In the genomic region with DNA sequence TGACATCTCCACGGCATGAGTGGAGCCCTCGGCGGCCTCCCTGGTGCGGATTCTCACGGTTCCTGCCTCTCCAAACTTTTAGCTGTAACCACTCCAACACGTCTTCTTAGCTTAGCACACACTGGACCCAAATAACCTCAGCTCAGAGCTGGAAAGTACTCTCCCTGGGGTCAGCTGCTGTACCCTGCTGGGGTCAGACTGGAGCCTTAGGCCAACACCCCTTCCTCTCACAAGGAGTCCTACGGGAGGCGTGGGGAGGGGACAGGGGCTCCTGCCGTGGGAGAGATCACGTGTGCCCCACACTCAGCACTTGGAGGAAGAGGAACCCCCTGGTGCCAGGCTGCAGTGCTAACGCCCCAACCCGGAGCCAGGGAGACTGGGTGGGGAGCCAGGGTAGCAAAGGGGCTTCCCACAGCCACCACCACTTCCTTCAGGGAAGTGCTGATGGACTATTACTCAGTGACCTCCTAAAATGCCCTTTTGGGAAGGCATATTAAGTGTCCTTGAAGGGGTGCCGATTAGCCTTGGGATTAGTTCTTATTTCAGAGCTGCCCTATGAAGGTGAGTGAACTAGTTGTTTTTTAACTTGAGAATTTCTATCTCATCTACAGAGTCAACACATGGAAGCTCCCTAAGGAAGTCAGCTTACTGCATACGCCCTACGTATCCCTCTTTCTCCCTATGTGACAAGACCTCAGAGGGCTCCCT, we compare ENCODE assay signal across 13 cellular contexts.
DNase-seq lines count a peak whose midpoint lies in the region; FAIRE-seq and TF ChIP-seq lines count a peak whose summit lies in the region.
"Had no signal": no experiment of that assay in that cellular context is flagged by ENCODE, and none has a peak within 500 bp of the region (broad histone marks: within the 10 kb centered on the region; RNA-seq: fewer than 3 reads in every experiment).

No MANE protein-coding gene starts in this region.

- no peak overlapping the region for H3K4me3 Mint-ChIP-seq in activated naive CD4-positive, alpha-beta T cell treated with anti-CD3 and anti-CD28 coated beads, Interleukin-2, amount 10 ng/mL, durations not matched to agents 7 days and 5 days
- H3K4me3 Mint-ChIP-seq: activated CD8-positive, alpha-beta T cell treated with anti-CD3 and anti-CD28 coated beads, Interleukin-2, amount 10 ng/mL, durations not matched to agents 7 days and 5 days; activated naive CD4-positive, alpha-beta T cell treated with anti-CD3 and anti-CD28 coated beads, Interleukin-2, amount 50 U/mL, for 24 hours; T-cell had no signal

- H3K27me3 ChIP-seq in endothelial cell of umbilical vein (ENCODE audit: control insufficient read depth in 2 of 2, insufficient read depth in 2 of 2, low read length in 2 of 2) (no peaks in the 10 kb centered on the region), spleen (replicated peaks in 1 of 7) (no peaks in the 10 kb centered on the region), BE2C (no peaks in the 10 kb centered on the region)

- H3K27me3 Mint-ChIP-seq in activated naive CD4-positive, alpha-beta T cell treated with anti-CD3 and anti-CD28 coated beads, Interleukin-2, amount 10 ng/mL, durations not matched to agents 7 days and 5 days, result no peaks in the 10 kb centered on the region
- H3K27me3 Mint-ChIP-seq: activated naive CD4-positive, alpha-beta T cell treated with anti-CD3 and anti-CD28 coated beads, Interleukin-2, amount 50 U/mL, for 24 hours; T-cell had no signal

- peaks cover 60% of the 10 kb centered on the region for H3K36me3 Mint-ChIP-seq in activated naive CD4-positive, alpha-beta T cell treated with anti-CD3 and anti-CD28 coated beads, Interleukin-2, amount 10 ng/mL, durations not matched to agents 7 days and 5 days

- H3K4me2 ChIP-seq in endothelial cell of umbilical vein (ENCODE audit: insufficient read depth, low read length), result peak overlapping the region; percentile 36

- H3K4me1 Mint-ChIP-seq in activated naive CD4-positive, alpha-beta T cell treated with anti-CD3 and anti-CD28 coated beads, Interleukin-2, amount 10 ng/mL, durations not matched to agents 7 days and 5 days, result peaks cover 48% of the 10 kb centered on the region

- H3K9me1 ChIP-seq in endothelial cell of umbilical vein (replicated peaks; ENCODE audit: control insufficient read depth, extremely low read depth, insufficient read depth, low read length), result no peaks in the 10 kb centered on the region

- H2AFZ ChIP-seq in endothelial cell of umbilical vein (ENCODE audit: low read depth, low read length), result no peak overlapping the region

- dilution Hi-C loops in endothelial cell of umbilical vein (cut with MboI; ENCODE audit: extremely low pct_ligation_motif_present, low sequenced_read_pairs), result no loop called here

- H3K9me3 ChIP-seq in endothelial cell of umbilical vein (replicated peaks; ENCODE audit: control insufficient read depth, insufficient read depth, low read length) (no peaks in the 10 kb centered on the region), spleen (no peaks in the 10 kb centered on the region), BE2C (no peaks in the 10 kb centered on the region)

- H3K36me3 ChIP-seq in endothelial cell of umbilical vein (ENCODE audit: control insufficient read depth in 2 of 2, extremely low read depth in 1 of 2, insufficient read depth in 2 of 2, low read length in 2 of 2) (no peaks in the 10 kb centered on the region), spleen (peaks cover 0 to 92% (median 10%) of the 10 kb centered on the region in 6 donors), BE2C (no peaks in the 10 kb centered on the region)

- FAIRE-seq in HTR-8/SVneo (lab: Jason Lieb, UNC) (peak; percentile 13), endothelial cell of umbilical vein (lab: Jason Lieb, UNC) (no peak)
- FAIRE-seq: G401.6 had no signal

- intact Hi-C loops in endothelial cell of umbilical vein (cut with micrococcal nuclease), result loop anchor here (1.0 kb wide), 2 partner anchors 13 to 36 kb away; no protein-coding TSS in a partner anchor
- intact Hi-C loops in spleen (cut with DNase I; ENCODE audit: low total_unique reads), result loop anchor here (10.0 kb wide), 1 partner anchor 56 kb away; no protein-coding TSS in a partner anchor

- no peaks in the 10 kb centered on the region for H3K79me2 ChIP-seq in endothelial cell of umbilical vein (ENCODE audit: control insufficient read depth, insufficient read depth, low read length)

- no peak overlapping the region for H3K4me3 ChIP-seq in endothelial cell of umbilical vein (replicated peaks in 1 of 3; ENCODE audit: insufficient read depth in 1 of 3, low read depth in 1 of 3, low read length in 3 of 3)
- no peak overlapping the region for H3K4me3 ChIP-seq in spleen
- no peak overlapping the region for H3K4me3 ChIP-seq in BE2C (ENCODE audit: low read depth, low read length)

- H3K9me3 Mint-ChIP-seq in activated naive CD4-positive, alpha-beta T cell treated with anti-CD3 and anti-CD28 coated beads, Interleukin-2, amount 10 ng/mL, durations not matched to agents 7 days and 5 days, result no peaks in the 10 kb centered on the region
- H3K9me3 Mint-ChIP-seq: activated naive CD4-positive, alpha-beta T cell treated with anti-CD3 and anti-CD28 coated beads, Interleukin-2, amount 50 U/mL, for 24 hours; T-cell had no signal

- TF ChIP-seq CTCF in endothelial cell of umbilical vein (IDR thresholded peaks at IDR 0.05; ENCODE audit: extremely low read depth in 1 of 2, insufficient read depth in 1 of 2, low read depth in 1 of 2, low read length in 2 of 2) (no peak), spleen (IDR thresholded peaks at IDR 0.05 in 8 of 11, conservative IDR thresholded peaks at IDR 0.05 in 3 of 11) (no peak), BE2C (IDR thresholded peaks at IDR 0.05; ENCODE audit: low read depth, low read length) (no peak)

- TF ChIP-seq POLR2A in endothelial cell of umbilical vein (IDR thresholded peaks at IDR 0.05; ENCODE audit: low read depth, low read length), result no peak
- no peak for TF ChIP-seq POLR2A in spleen (IDR thresholded peaks at IDR 0.05)

- POLR2A ChIA-PET in endothelial cell of umbilical vein (lab: Charles Lee), result interaction anchor here (1.0 to 1.6 kb wide), 3 partner anchors 10 to 59 kb away, joined by 4 to 11 read pairs (median 6); no protein-coding TSS in a partner anchor

- H3K4me1 ChIP-seq in endothelial cell of umbilical vein (ENCODE audit: control insufficient read depth, extremely low read depth, insufficient read depth, low read length) (peaks cover 83% of the 10 kb centered on the region), spleen (peaks cover 20 to 90% (median 68%) of the 10 kb centered on the region in 6 donors), BE2C (peaks cover 12% of the 10 kb centered on the region)

- no TSS peak for BruUV-seq in endothelial cell of umbilical vein (replicated peaks; lab: Mats Ljungman, UMichigan)

- H3K9ac ChIP-seq in endothelial cell of umbilical vein (replicated peaks; ENCODE audit: extremely low read depth, insufficient read depth, low read length), result peak overlapping the region; percentile 80

- H3K27ac ChIP-seq in endothelial cell of umbilical vein (ENCODE audit: insufficient read depth, low read depth, low read length) (peak overlapping the region; percentile 94), spleen (peak overlapping the region; percentile 4 to 85 (median 70))
- H3K27ac ChIP-seq: C4-2B had no signal

- WGBS in spleen, 5 donors, result 45 to 61% (median 53%) methylated on average over 13 to 15 of the region's 15 CpGs

- DNase-seq in HTR-8/SVneo (ENCODE audit: insufficient read length, low spot score) (no peak), endothelial cell of umbilical vein (ENCODE audit: low read depth, low spot score) (peak; percentile 70), medulla oblongata (ENCODE audit: extremely low spot score) (peak; percentile 35), spleen (peak; percentile 81), BE2C (no peak), DMS153 treated with DMSO at 0.1 percent for 48 hours (lab: John Stamatoyannopoulos, UW; ENCODE audit: unreplicated experiment) (no peak)
- no peak for DNase-seq in activated naive CD4-positive, alpha-beta T cell treated with anti-CD3 and anti-CD28 coated beads, Interleukin-2, amount 10 ng/mL, durations not matched to agents 7 days and 5 days
- DNase-seq in activated CD4-positive, CD25-positive, alpha-beta regulatory T cell (lab: John Stamatoyannopoulos, UW), result no peak
- DNase-seq: activated CD8-positive, alpha-beta T cell treated with anti-CD3 and anti-CD28 coated beads, Interleukin-2, amount 10 ng/mL, durations not matched to agents 7 days and 5 days; T-cell had no signal

- H4K20me1 ChIP-seq in endothelial cell of umbilical vein (replicated peaks; ENCODE audit: control insufficient read depth, extremely low read depth, insufficient read depth, low read length), result no peaks in the 10 kb centered on the region

- CTCF ChIA-PET in endothelial cell of umbilical vein (lab: Charles Lee), result interaction anchor here (0.8 to 3.5 kb wide), 14 partner anchors 13 to 124 kb away, joined by 3 to 16 read pairs (median 10); partner anchors contain the start of gene HIC1
- CTCF ChIA-PET in activated naive CD4-positive, alpha-beta T cell treated with anti-CD3 and anti-CD28 coated beads, Interleukin-2, amount 10 ng/mL, durations not matched to agents 7 days and 5 days (lab: Charles Lee), result interaction anchor here (0.8 to 1.3 kb wide), 4 partner anchors 10 to 88 kb away, joined by 3 to 6 read pairs (median 4); no protein-coding TSS in a partner anchor

- no peak overlapping the region for H3K27ac Mint-ChIP-seq in activated naive CD4-positive, alpha-beta T cell treated with anti-CD3 and anti-CD28 coated beads, Interleukin-2, amount 10 ng/mL, durations not matched to agents 7 days and 5 days
- H3K27ac Mint-ChIP-seq: activated CD8-positive, alpha-beta T cell treated with anti-CD3 and anti-CD28 coated beads, Interleukin-2, amount 10 ng/mL, durations not matched to agents 7 days and 5 days; activated naive CD4-positive, alpha-beta T cell treated with anti-CD3 and anti-CD28 coated beads, Interleukin-2, amount 50 U/mL, for 24 hours; T-cell had no signal

TF ChIP-seq in endothelial cell of umbilical vein, 7 proteins besides CTCF, POLR2A, EP300 and RAD21:
- TF ChIP-seq EZH2 (IDR thresholded peaks at IDR 0.05; ENCODE audit: borderline replicate concordance, low read depth, low read length, severe bottlenecking) (no peak), MAX (IDR thresholded peaks at IDR 0.05; ENCODE audit: insufficient read depth, insufficient read length) (no peak), POLR2AphosphoS5 (IDR thresholded peaks at IDR 0.05; ENCODE audit: insufficient read depth, low read depth, low read length) (peak; percentile 44), MYC (IDR thresholded peaks at IDR 0.05; ENCODE audit: low read depth, low read length) (no peak), GATA2 (IDR thresholded peaks at IDR 0.05; ENCODE audit: insufficient read depth, insufficient read length, low read depth, low read length) (peak; percentile 34)
TF ChIP-seq in endothelial cell of umbilical vein: peak in this region for 2.

Comparison
In these comparisons a context has a peak if more than half of its experiments do, and no peak if none do; other contexts are left out.
1. DNase-seq: peak in endothelial cell of umbilical vein (single experiment), medulla oblongata (single experiment) and spleen (single experiment); none in HTR-8/SVneo (single experiment), activated naive CD4-positive, alpha-beta T cell treated with anti-CD3 and anti-CD28 coated beads, Interleukin-2, amount 10 ng/mL, durations not matched to agents 7 days and 5 days (single experiment), activated CD4-positive, CD25-positive, alpha-beta regulatory T cell (0 of 4), BE2C (single experiment) and DMS153 treated with DMSO at 0.1 percent for 48 hours (single experiment).